In genomic region chr19:9796113-9796773, GRCh38 we compare ENCODE assay signal across 8 cellular contexts. TPM values are rescaled to one million over a fixed set of nuclear protein-coding genes. Genes with fewer than 3 reads are reported as not detected.
DNase-seq lines count a peak whose midpoint lies in the region; ATAC-seq and TF ChIP-seq lines count a peak whose summit lies in the region.

No MANE protein-coding gene starts in this region.

- intact Hi-C loops in activated CD4-positive, alpha-beta T cell treated with anti-CD3 and anti-CD28 coated beads, Interleukin-2, amount 10 ng/mL, durations not matched to agents 24 days and 14 days (cut with micrococcal nuclease): loop anchor here (1.0 to 2.0 kb wide), 8 partner anchors 11 to 655 kb away; partner anchors contain the start of genes ZNF266, ZNF317, ZNF426 and ZNF561
- intact Hi-C loops in left lung (cut with DNase I): loop anchor here in 1 of 2 donors (10.0 kb wide), 1 partner anchor 481 kb away; no protein-coding TSS in a partner anchor

- H3K4me3 Mint-ChIP-seq in activated CD4-positive, alpha-beta T cell treated with anti-CD3 and anti-CD28 coated beads, Interleukin-2, amount 10 ng/mL, durations not matched to agents 24 days and 14 days: no peak overlapping the region

- TF ChIP-seq CTCF in coronary artery (IDR thresholded peaks at IDR 0.05) (peak; percentile 55), left lung (IDR thresholded peaks at IDR 0.05) (peak; percentile 63 to 78)

- peak overlapping the region; percentile 63 for H3K27ac Mint-ChIP-seq in activated CD4-positive, alpha-beta T cell treated with anti-CD3 and anti-CD28 coated beads, Interleukin-2, amount 10 ng/mL, durations not matched to agents 24 days and 14 days

- H3K27ac ChIP-seq in coronary artery (no peak overlapping the region), left lung (peak overlapping the region in 1 of 2 donors; percentile 64)

- peaks cover 21% of the 10 kb centered on the region for H3K4me1 Mint-ChIP-seq in activated CD4-positive, alpha-beta T cell treated with anti-CD3 and anti-CD28 coated beads, Interleukin-2, amount 10 ng/mL, durations not matched to agents 24 days and 14 days

- no peaks in the 10 kb centered on the region for H3K27me3 ChIP-seq in left lung

- peaks cover 0 to 9% of the 10 kb centered on the region in 2 donors for H3K4me1 ChIP-seq in left lung

- no peaks in the 10 kb centered on the region for H3K27me3 Mint-ChIP-seq in activated CD4-positive, alpha-beta T cell treated with anti-CD3 and anti-CD28 coated beads, Interleukin-2, amount 10 ng/mL, durations not matched to agents 24 days and 14 days

- no peaks in the 10 kb centered on the region for H3K9me3 ChIP-seq in left lung

- peak; percentile 31 for ATAC-seq in left lung
- no peak for ATAC-seq in HG03521 (IDR thresholded peaks at IDR 0.05; ENCODE audit: unreplicated experiment)

- H3K36me3 ChIP-seq in left lung: no peaks in the 10 kb centered on the region

- H3K4me3 ChIP-seq in coronary artery: no peak overlapping the region
- no peak overlapping the region for H3K4me3 ChIP-seq in left lung

- no peaks in the 10 kb centered on the region for H3K9me3 Mint-ChIP-seq in activated CD4-positive, alpha-beta T cell treated with anti-CD3 and anti-CD28 coated beads, Interleukin-2, amount 10 ng/mL, durations not matched to agents 24 days and 14 days

- peak; percentile 61 for DNase-seq in GM04503 (ENCODE audit: low read depth)
- peak; percentile 65 for DNase-seq in HK-2 (ENCODE audit: unreplicated experiment)
- peak; percentile 53 for DNase-seq in NCI-H748 treated with DMSO at 0.1 percent for 48 hours (lab: John Stamatoyannopoulos, UW)
- peak; percentile 96 for DNase-seq in activated CD4-positive, alpha-beta T cell treated with anti-CD3 and anti-CD28 coated beads, Interleukin-2, amount 10 ng/mL, durations not matched to agents 24 days and 14 days
- DNase-seq in coronary artery (ENCODE audit: low spot score): peak; percentile 89
- DNase-seq in left lung: peak in 1 of 2 donors; percentile 76
- peak; percentile 67 to 85 for DNase-seq in stimulated activated CD4-positive, alpha-beta T cell treated with anti-CD3 and anti-CD28 coated beads, Interleukin-4, amount 100 ng/mL, for 4 hours

- peaks cover 1% of the 10 kb centered on the region for H3K36me3 Mint-ChIP-seq in activated CD4-positive, alpha-beta T cell treated with anti-CD3 and anti-CD28 coated beads, Interleukin-2, amount 10 ng/mL, durations not matched to agents 24 days and 14 days (ENCODE audit: low read depth)

RNA-seq across cellular contexts. Expression of gene FBXL12, which starts 22.6 kb away (rescaled TPM):
- total RNA-seq in activated CD4-positive, alpha-beta T cell treated with anti-CD3 and anti-CD28 coated beads, Interleukin-2, amount 10 ng/mL, durations not matched to agents 24 days and 14 days: 19.4 and 23.3 TPM in 2 replicates
- 10 to 100 TPM; 22.3 to 23.5 TPM for total RNA-seq in left lung

RNA-seq across cellular contexts. Expression of gene ZNF846, which starts 27.7 kb away (rescaled TPM):
- 2.2 and 3.4 TPM in 2 replicates for total RNA-seq in activated CD4-positive, alpha-beta T cell treated with anti-CD3 and anti-CD28 coated beads, Interleukin-2, amount 10 ng/mL, durations not matched to agents 24 days and 14 days
- total RNA-seq in left lung: 10 to 100 TPM; 13.2 to 13.3 TPM

RNA-seq across cellular contexts. Expression of gene UBL5, which starts 31.5 kb away (rescaled TPM):
- 355 and 359 TPM in 2 replicates for total RNA-seq in activated CD4-positive, alpha-beta T cell treated with anti-CD3 and anti-CD28 coated beads, Interleukin-2, amount 10 ng/mL, durations not matched to agents 24 days and 14 days
- 100 to 1,000 TPM; 260 to 301 TPM for total RNA-seq in left lung

RNA-seq across cellular contexts. Expression of gene PIN1, which starts 38.9 kb away (rescaled TPM):
- 87.9 and 93.0 TPM in 2 replicates for total RNA-seq in activated CD4-positive, alpha-beta T cell treated with anti-CD3 and anti-CD28 coated beads, Interleukin-2, amount 10 ng/mL, durations not matched to agents 24 days and 14 days
- 10 to 100 TPM; 57.5 to 67.2 TPM for total RNA-seq in left lung
